In genomic region chr6:125363010-125363359, GRCh38 we compare ENCODE assay signal across 9 cellular contexts.
A peak's percentile ranks its signal among the peaks of the same experiment; 100 is the strongest.
DNase-seq lines count a peak whose midpoint lies in the region; ATAC-seq and TF ChIP-seq lines count a peak whose summit lies in the region.
"Had no signal": no experiment of that assay in that cellular context is flagged by ENCODE, and none has a peak within 500 bp of the region (broad histone marks: within the 10 kb centered on the region; RNA-seq: fewer than 3 reads in every experiment).

No MANE protein-coding gene starts in this region.

- no peak overlapping the region for H2BK120ac ChIP-seq in H9 (ENCODE audit: low read depth, low read length, poor library complexity, severe bottlenecking)

- peaks cover 11% of the 10 kb centered on the region for H3K23me2 ChIP-seq in H9 (ENCODE audit: insufficient read length, low read depth, low read length, poor library complexity, severe bottlenecking)

- no peak overlapping the region for H2BK20ac ChIP-seq in H9 (ENCODE audit: low read depth, low read length, poor library complexity, severe bottlenecking)

- H3K9me3 ChIP-seq in H9 (ENCODE audit: control insufficient read depth, low read depth, low read length): no peaks in the 10 kb centered on the region

- H2AK5ac ChIP-seq in H9 (ENCODE audit: insufficient read length, low read length): no peak overlapping the region

- H2AFZ ChIP-seq in H9 (ENCODE audit: low read length): no peak overlapping the region

- H3K4ac ChIP-seq in H9 (ENCODE audit: low read depth, low read length): no peak overlapping the region

- H3K14ac ChIP-seq in H9 (ENCODE audit: insufficient read depth, low read length): no peak overlapping the region

- peak overlapping the region; percentile 49 to 69 for H3K4me3 Mint-ChIP-seq in H9
- peak overlapping the region; percentile 52 to 74 for H3K4me3 Mint-ChIP-seq in stimulated activated naive B cell treated with anti-CD40 and anti-IgM and Interleukin-4, amounts not matched to agents 10 μg/mL and 1 μg/mL and 100 μg/mL, for 72 hours
- H3K4me3 Mint-ChIP-seq: effector memory CD8-positive, alpha-beta T cell had no signal

- H3K56ac ChIP-seq in H9 (ENCODE audit: insufficient read length, low read depth, low read length): no peak overlapping the region

- no peak overlapping the region for H3K18ac ChIP-seq in H9 (ENCODE audit: insufficient read length, low read depth, low read length)

- peaks cover 66% of the 10 kb centered on the region for H3K27me3 Mint-ChIP-seq in H9 (ENCODE audit: low read depth)
- H3K27me3 Mint-ChIP-seq in stimulated activated naive B cell treated with anti-CD40 and anti-IgM and Interleukin-4, amounts not matched to agents 10 μg/mL and 1 μg/mL and 100 μg/mL, for 72 hours: peaks cover 30 to 39% of the 10 kb centered on the region in 2 donors

- peak overlapping the region; percentile 6 for H3K9ac ChIP-seq in H9 (ENCODE audit: extremely low read depth, insufficient read length, low read length)

- no peak overlapping the region for H3K23ac ChIP-seq in H9 (ENCODE audit: insufficient read length, low read depth, low read length)

- no peak overlapping the region for H4K8ac ChIP-seq in H9 (replicated peaks; ENCODE audit: insufficient read length, low read depth, low read length)

- peak overlapping the region; percentile 82 for H3K4me2 ChIP-seq in H9 (ENCODE audit: insufficient read depth, insufficient read length, low read length)

- H3K4me1 ChIP-seq in H9 (ENCODE audit: insufficient read depth, low read length): peaks cover 5% of the 10 kb centered on the region; the same call in 1 of the 2 replicates

- H4K91ac ChIP-seq in H9 (ENCODE audit: insufficient read length, low read depth, low read length): no peak overlapping the region

- no peaks in the 10 kb centered on the region for H4K20me1 ChIP-seq in H9 (ENCODE audit: control insufficient read depth, insufficient read depth, insufficient read length)

- no peak overlapping the region for H2BK5ac ChIP-seq in H9 (ENCODE audit: insufficient read length, low read length)

- no peak overlapping the region for H3T11ph ChIP-seq in H9 (ENCODE audit: low read length)

- no peaks in the 10 kb centered on the region for H3K36me3 Mint-ChIP-seq in H9 (ENCODE audit: insufficient read depth in 1 of 3, low read depth in 3 of 3)
- peaks cover 0 to 2% of the 10 kb centered on the region in 2 donors for H3K36me3 Mint-ChIP-seq in stimulated activated naive B cell treated with anti-CD40 and anti-IgM and Interleukin-4, amounts not matched to agents 10 μg/mL and 1 μg/mL and 100 μg/mL, for 72 hours

- no peaks in the 10 kb centered on the region for H3K9me3 Mint-ChIP-seq in H9
- peaks cover 0 to 1% of the 10 kb centered on the region in 2 donors for H3K9me3 Mint-ChIP-seq in stimulated activated naive B cell treated with anti-CD40 and anti-IgM and Interleukin-4, amounts not matched to agents 10 μg/mL and 1 μg/mL and 100 μg/mL, for 72 hours
- H3K9me3 Mint-ChIP-seq: effector memory CD8-positive, alpha-beta T cell had no signal

- H3K79me2 ChIP-seq in H9 (ENCODE audit: insufficient read depth, low read length): no peaks in the 10 kb centered on the region

- peak overlapping the region; percentile 42 for H3K4me3 ChIP-seq in astrocyte of the spinal cord (ENCODE audit: low read depth, low read length)

- no peak overlapping the region for H4K5ac ChIP-seq in H9 (ENCODE audit: insufficient read length, low read depth, low read length)

- peak overlapping the region in 2 of 3 experiments; percentile 9 to 76; a peak in 3 of 7 replicates for H3K27ac Mint-ChIP-seq in H9
- no peak overlapping the region for H3K27ac Mint-ChIP-seq in stimulated activated naive B cell treated with anti-CD40 and anti-IgM and Interleukin-4, amounts not matched to agents 10 μg/mL and 1 μg/mL and 100 μg/mL, for 72 hours
- H3K27ac Mint-ChIP-seq: effector memory CD8-positive, alpha-beta T cell had no signal

- no peak for DNase-seq in H9
- peak; percentile 68 for DNase-seq in astrocyte of the spinal cord (ENCODE audit: low read depth, low spot score)
- peak; percentile 63 for DNase-seq in iPS-NIHi7 (ENCODE audit: extremely low spot score)
- DNase-seq in stimulated activated naive B cell treated with anti-CD40 and anti-IgM and Interleukin-4, amounts not matched to agents 10 μg/mL and 1 μg/mL and 100 μg/mL, for 72 hours: no peak
- DNase-seq in effector CD4-positive, alpha-beta T cell: no peak
- no peak for DNase-seq in mucosa of gallbladder (ENCODE audit: low spot score)
- DNase-seq in NCI-H1417 treated with DMSO at 0.1 percent for 48 hours (lab: John Stamatoyannopoulos, UW): no peak
- DNase-seq: effector memory CD8-positive, alpha-beta T cell had no signal

- no peak overlapping the region for H2BK15ac ChIP-seq in H9 (ENCODE audit: low read depth, low read length)

- no CpG with 5 or more reads among the region's 11 CpGs for WGBS in H9 (ENCODE audit: extremely low coverage, insufficient read length, low lambda C conversion rate)

- H2BK12ac ChIP-seq in H9 (ENCODE audit: insufficient read length, low read depth, low read length): no peak overlapping the region

- TF ChIP-seq CTCF in H9 (conservative IDR thresholded peaks at IDR 0.05) (no peak), astrocyte of the spinal cord (IDR thresholded peaks at IDR 0.05; ENCODE audit: low read depth, low read length) (no peak)

- no peaks in the 10 kb centered on the region; the same call in 1 of the 2 replicates for H3K27me3 ChIP-seq in H9 (ENCODE audit: insufficient read depth, low read length)

- no peak overlapping the region for H3K27ac ChIP-seq in H9 (ENCODE audit: insufficient read length, low read depth, low read length)

- ATAC-seq in stimulated activated naive B cell treated with anti-CD40 and anti-IgM and Interleukin-4, amounts not matched to agents 10 μg/mL and 1 μg/mL and 100 μg/mL, for 72 hours (replicated peaks): peak; percentile 21 to 34
- no peak for ATAC-seq in GM21529 (IDR thresholded peaks at IDR 0.05; ENCODE audit: unreplicated experiment)
- ATAC-seq: effector memory CD8-positive, alpha-beta T cell had no signal

- in situ Hi-C loops in astrocyte of the spinal cord (cut with HindIII; ENCODE audit: low sequenced_read_pairs): no loop called here

- no peaks in the 10 kb centered on the region for H3K79me1 ChIP-seq in H9 (ENCODE audit: insufficient read depth, low read depth, low read length, poor library complexity, severe bottlenecking)

- H3K4me1 Mint-ChIP-seq in H9: peaks cover 7 to 11% of the 10 kb centered on the region in 2 experiments
- H3K4me1 Mint-ChIP-seq in stimulated activated naive B cell treated with anti-CD40 and anti-IgM and Interleukin-4, amounts not matched to agents 10 μg/mL and 1 μg/mL and 100 μg/mL, for 72 hours: peaks cover 0 to 3% of the 10 kb centered on the region in 2 donors

Comparison
In these comparisons a context has a peak if more than half of its experiments do, and no peak if none do; other contexts are left out.
1. DNase-seq: peak in astrocyte of the spinal cord (single experiment) and iPS-NIHi7 (single experiment); none in H9 (single experiment), stimulated activated naive B cell treated with anti-CD40 and anti-IgM and Interleukin-4, amounts not matched to agents 10 μg/mL and 1 μg/mL and 100 μg/mL, for 72 hours (single experiment), effector CD4-positive, alpha-beta T cell (single experiment), mucosa of gallbladder (single experiment) and NCI-H1417 treated with DMSO at 0.1 percent for 48 hours (single experiment).